8 cellular contexts compared by ENCODE assay signal in genomic region chr1:173420330-173420806, GRCh38. TPM values are rescaled to one million over a fixed set of nuclear protein-coding genes. Genes with fewer than 3 reads are reported as not detected.
DNase-seq lines count a peak whose midpoint lies in the region; ATAC-seq and TF ChIP-seq lines count a peak whose summit lies in the region.

No MANE protein-coding gene starts in this region.

- H3K4me2 ChIP-seq in PC-9, result peak overlapping the region; percentile 64

- H2AFZ ChIP-seq in PC-9, result no peak overlapping the region

- DNase-seq in ELR (ENCODE audit: low read depth), result peak; percentile 86
- peak; percentile 61 to 68 for DNase-seq in PC-9
- peak; percentile 56 for DNase-seq in activated T-cell treated with anti-CD3 and anti-CD28 coated beads, Interleukin-2, amount 50 U/mL, for 24 hours
- peak; percentile 75 for DNase-seq in fibroblast of the conjunctiva (ENCODE audit: low read depth)
- DNase-seq in omental fat pad (ENCODE audit: low spot score), result no peak
- no peak for DNase-seq in vagina (ENCODE audit: extremely low spot score in 2 of 2)

- CTCF ChIA-PET in PC-9 (lab: Charles Lee), result interaction anchor here (0.6 to 0.8 kb wide), 4 partner anchors 9 to 1455 kb away, joined by 3 to 7 read pairs (median 4); no protein-coding TSS in a partner anchor

- H3K4me3 Mint-ChIP-seq in activated T-cell treated with anti-CD3 and anti-CD28 coated beads, Interleukin-2, amount 50 U/mL, for 24 hours, result no peak overlapping the region

- peak; percentile 89 for TF ChIP-seq CTCF in LNCAP (IDR thresholded peaks at IDR 0.05)
- peak; percentile 95 for TF ChIP-seq CTCF in PC-9 (conservative IDR thresholded peaks at IDR 0.05)
- peak in 1 of 3 donors; percentile 82 for TF ChIP-seq CTCF in omental fat pad (IDR thresholded peaks at IDR 0.05)
- TF ChIP-seq CTCF in vagina (IDR thresholded peaks at IDR 0.05), result peak; percentile 70 to 79 (median 78)

- no peaks in the 10 kb centered on the region for H3K36me3 ChIP-seq in PC-9 (ENCODE audit: low read depth)
- no peaks in the 10 kb centered on the region for H3K36me3 ChIP-seq in vagina

- POLR2A ChIA-PET in PC-9 (lab: Charles Lee; ENCODE audit: unreplicated experiment), result no interaction called here

- intact Hi-C loops in PC-9 (cut with micrococcal nuclease; ENCODE audit: unreplicated experiment) (loop anchor here (1.0 to 10.0 kb wide), 8 partner anchors 163 to 1324 kb away; partner anchors contain the start of genes CENPL, DARS2 and TNFSF18), vagina (cut with DNase I) (loop anchor here (10.0 kb wide), 1 partner anchor 404 kb away; the partner anchor contains the start of genes CENPL and DARS2)

- H3K4me3 ChIP-seq in PC-9 (no peak overlapping the region), vagina (no peak overlapping the region)

- H3K27me3 ChIP-seq in PC-9 (ENCODE audit: insufficient read depth, low read depth), result no peaks in the 10 kb centered on the region
- no peaks in the 10 kb centered on the region for H3K27me3 ChIP-seq in vagina

- H3K4me1 Mint-ChIP-seq in activated T-cell treated with anti-CD3 and anti-CD28 coated beads, Interleukin-2, amount 50 U/mL, for 24 hours (ENCODE audit: low read depth), result peaks cover 10% of the 10 kb centered on the region

- H3K36me3 Mint-ChIP-seq in activated T-cell treated with anti-CD3 and anti-CD28 coated beads, Interleukin-2, amount 50 U/mL, for 24 hours (ENCODE audit: low read depth), result peaks cover 19% of the 10 kb centered on the region

- H3K27me3 Mint-ChIP-seq in activated T-cell treated with anti-CD3 and anti-CD28 coated beads, Interleukin-2, amount 50 U/mL, for 24 hours, result no peaks in the 10 kb centered on the region

- peaks cover 16% of the 10 kb centered on the region for H3F3A ChIP-seq in PC-9 (ENCODE audit: insufficient read depth, low read depth)

- no peaks in the 10 kb centered on the region for H3K9me3 ChIP-seq in PC-9 (ENCODE audit: insufficient read depth, low read depth)
- no peaks in the 10 kb centered on the region for H3K9me3 ChIP-seq in vagina

- no TSS peak for BruUV-seq in PC-9 (replicated peaks; lab: Mats Ljungman, UMichigan)

- peak; percentile 63 for ATAC-seq in omental fat pad (ENCODE audit: low FRiP score)
- ATAC-seq in HG03095 (IDR thresholded peaks at IDR 0.05; ENCODE audit: unreplicated experiment), result no peak

- H4K20me1 ChIP-seq in PC-9 (ENCODE audit: insufficient read depth), result no peaks in the 10 kb centered on the region

- no peak for TF ChIP-seq POLR2A in vagina (IDR thresholded peaks at IDR 0.05)

- H3K27ac ChIP-seq in PC-9, result no peak overlapping the region
- no peak overlapping the region for H3K27ac ChIP-seq in vagina

- no peaks in the 10 kb centered on the region for H3K79me2 ChIP-seq in PC-9 (ENCODE audit: low read depth)

- peaks cover 36% of the 10 kb centered on the region for H3K4me1 ChIP-seq in PC-9 (replicated peaks; ENCODE audit: insufficient read depth)
- peaks cover 12% of the 10 kb centered on the region for H3K4me1 ChIP-seq in vagina

- H3K9me3 Mint-ChIP-seq in activated T-cell treated with anti-CD3 and anti-CD28 coated beads, Interleukin-2, amount 50 U/mL, for 24 hours, result no peaks in the 10 kb centered on the region

- no peak overlapping the region for H3K27ac Mint-ChIP-seq in activated T-cell treated with anti-CD3 and anti-CD28 coated beads, Interleukin-2, amount 50 U/mL, for 24 hours

- H3K9me2 ChIP-seq in PC-9 (ENCODE audit: insufficient read depth), result no peaks in the 10 kb centered on the region

RNA-seq across cellular contexts. Expression of gene PRDX6, which starts 56.8 kb away (rescaled TPM):
- 376 and 421 TPM in 2 replicates for total RNA-seq in PC-9 (2021)
- 100 to 1,000 TPM; 455 to 981 (median 633) TPM for total RNA-seq in omental fat pad
- 245 TPM for total RNA-seq in vagina

Comparison
In these comparisons a context has a peak if more than half of its experiments do, and no peak if none do; other contexts are left out.
1. DNase-seq: peak in ELR (single experiment), PC-9 (2 of 2), activated T-cell treated with anti-CD3 and anti-CD28 coated beads, Interleukin-2, amount 50 U/mL, for 24 hours (single experiment) and fibroblast of the conjunctiva (single experiment); none in omental fat pad (single experiment) and vagina (0 of 2).